18 cellular contexts compared by ENCODE assay signal in genomic region chr10:28797904-28798371, GRCh38.
DNase-seq lines count a peak whose midpoint lies in the region; ATAC-seq and TF ChIP-seq lines count a peak whose summit lies in the region.
"Had no signal": no experiment of that assay in that cellular context is flagged by ENCODE, and none has a peak within 500 bp of the region (broad histone marks: within the 10 kb centered on the region; RNA-seq: fewer than 3 reads in every experiment).

No MANE protein-coding gene starts in this region.

- intact Hi-C loops in Right ventricle myocardium superior (cut with DNase I): no loop called here
- intact Hi-C loops in ovary (cut with DNase I): no loop called here

- H3K27ac ChIP-seq in right atrium auricular region: peak overlapping the region in 1 of 2 donors; percentile 25
- peak overlapping the region in 1 of 2 donors; percentile 14 for H3K27ac ChIP-seq in ovary
- H3K27ac ChIP-seq: hepatocyte had no signal

- TF ChIP-seq CTCF in right atrium auricular region (IDR thresholded peaks at IDR 0.05): no peak
- no peak for TF ChIP-seq CTCF in cardiac fibroblast (IDR thresholded peaks at IDR 0.05; ENCODE audit: low read depth, low read length)
- no peak for TF ChIP-seq CTCF in ovary (IDR thresholded peaks at IDR 0.05)

- H3K36me3 ChIP-seq in right atrium auricular region (no peaks in the 10 kb centered on the region), ovary (no peaks in the 10 kb centered on the region)

- DNase-seq in Right ventricle myocardium superior (no peak), right atrium auricular region (ENCODE audit: low spot score) (no peak), cardiac fibroblast (ENCODE audit: low read depth in 2 of 2) (peak; percentile 14 to 78), left kidney (ENCODE audit: low read depth, low spot score) (peak; percentile 23), midbrain (lab: John Stamatoyannopoulos, UW) (no peak), ovary (no peak), NCI-H748 treated with DMSO at 0.1 percent for 48 hours (lab: John Stamatoyannopoulos, UW) (no peak)
- DNase-seq: activated CD4-positive, alpha-beta T cell treated with anti-CD3 and anti-CD28 coated beads, Interleukin-2, amount 50 U/mL, for 48 hours; activated naive CD4-positive, alpha-beta T cell treated with anti-CD3 and anti-CD28 coated beads, Interleukin-2, amount 10 ng/mL, durations not matched to agents 7 days and 5 days; activated T-cell treated with anti-CD3 and anti-CD28 coated beads, Interleukin-2, amount 50 U/mL, for 1 hour; CD8-positive, alpha-beta T cell; effector memory CD8-positive, alpha-beta T cell; NCI-H226; NK-92 treated with Interleukin-12 subunit alpha and Interleukin-12 subunit beta, amount 100 ng/mL, for 24 hours; stimulated activated CD4-positive, alpha-beta T cell treated with anti-CD3 and anti-CD28 coated beads, Interleukin-15, amount 100 ng/mL, for 24 hours had no signal

- no peaks in the 10 kb centered on the region for H3K9me3 ChIP-seq in right atrium auricular region
- H3K9me3 ChIP-seq in ovary: no peaks in the 10 kb centered on the region

- H3K4me3 ChIP-seq in right atrium auricular region: no peak overlapping the region
- H3K4me3 ChIP-seq in cardiac fibroblast (replicated peaks in 1 of 2; ENCODE audit: low read depth in 2 of 2, low read length in 2 of 2): no peak overlapping the region
- no peak overlapping the region for H3K4me3 ChIP-seq in ovary
- H3K4me3 ChIP-seq: hepatocyte had no signal

- H3K4me1 ChIP-seq in right atrium auricular region (no peaks in the 10 kb centered on the region), ovary (ENCODE audit: insufficient read depth) (peaks cover 5% of the 10 kb centered on the region)

- no peak for TF ChIP-seq EP300 in ovary (IDR thresholded peaks at IDR 0.05)

- ATAC-seq in Right ventricle myocardium superior (ENCODE audit: poor library complexity) (peak; percentile 45), GM18502 (IDR thresholded peaks at IDR 0.05; ENCODE audit: poor library complexity, unreplicated experiment) (no peak)
- ATAC-seq: CD8-positive, alpha-beta T cell; effector memory CD8-positive, alpha-beta T cell; stimulated activated memory B cell treated with anti-CD40 and anti-IgM and Interleukin-4, amounts not matched to agents 10 μg/mL and 1 μg/mL and 100 μg/mL, for 72 hours had no signal

- TF ChIP-seq POLR2A in ovary (IDR thresholded peaks at IDR 0.05): no peak

- 74 to 80% (median 75%) methylated on average over 2 of the region's 2 CpGs for WGBS in ovary, 3 donors

- H3K27me3 ChIP-seq in right atrium auricular region (no peaks in the 10 kb centered on the region), ovary (no peaks in the 10 kb centered on the region)
- H3K27me3 ChIP-seq: hepatocyte had no signal

Comparison
In these comparisons a context has a peak if more than half of its experiments do, and no peak if none do; other contexts are left out.
1. DNase-seq: peak in cardiac fibroblast (2 of 2) and left kidney (single experiment); none in Right ventricle myocardium superior (single experiment), right atrium auricular region (single experiment), midbrain (single experiment), ovary (0 of 5) and NCI-H748 treated with DMSO at 0.1 percent for 48 hours (single experiment).